In genomic region chr14:103072595-103073366, GRCh38 we compare ENCODE assay signal across 18 cellular contexts. TPM values are rescaled to one million over a fixed set of nuclear protein-coding genes. Genes with fewer than 3 reads are reported as not detected.
DNase-seq lines count a peak whose midpoint lies in the region; ATAC-seq and TF ChIP-seq lines count a peak whose summit lies in the region.
"Had no signal": no experiment of that assay in that cellular context is flagged by ENCODE, and none has a peak within 500 bp of the region (broad histone marks: within the 10 kb centered on the region; RNA-seq: fewer than 3 reads in every experiment).

No MANE protein-coding gene starts in this region.

- ATAC-seq in right cardiac atrium (no peak), HG03571 (IDR thresholded peaks at IDR 0.05; ENCODE audit: unreplicated experiment) (no peak), HG02642 (IDR thresholded peaks at IDR 0.05; ENCODE audit: poor library complexity, unreplicated experiment) (no peak)

- H3K27me3 ChIP-seq in right cardiac atrium (ENCODE audit: control insufficient read depth, insufficient read depth) (no peaks in the 10 kb centered on the region), WERI-Rb-1 (ENCODE audit: insufficient read depth, low read depth, severe bottlenecking) (no peaks in the 10 kb centered on the region)

- WGBS in right cardiac atrium, result 76% methylated on average over 21 of the region's 21 CpGs

- no peaks in the 10 kb centered on the region for H3K36me3 ChIP-seq in WERI-Rb-1
- H3K36me3 ChIP-seq: tibial artery had no signal

- H3K9me3 ChIP-seq in right cardiac atrium (ENCODE audit: control insufficient read depth, low read length) (no peaks in the 10 kb centered on the region), WERI-Rb-1 (ENCODE audit: severe bottlenecking) (no peaks in the 10 kb centered on the region)
- H3K9me3 ChIP-seq: tibial artery had no signal

- intact Hi-C loops in right cardiac atrium (cut with DNase I), result no loop called here
- intact Hi-C loops in cardiac septum (cut with DNase I), result no loop called here

- peaks cover 4% of the 10 kb centered on the region for H3K4me1 ChIP-seq in right cardiac atrium (ENCODE audit: control insufficient read depth, insufficient read depth, low read length)

- peak in 2 of 3 donors; percentile 42 to 55 for DNase-seq in right cardiac atrium
- DNase-seq in cardiac septum (ENCODE audit: low spot score), result no peak
- no peak for DNase-seq in WERI-Rb-1
- peak; percentile 99 for DNase-seq in kidney tubule cell (ENCODE audit: low spot score)
- DNase-seq in HuH-7 (ENCODE audit: low spot score), result no peak
- no peak for DNase-seq in anterior cingulate cortex (lab: John Stamatoyannopoulos, UW)
- DNase-seq: activated naive CD8-positive, alpha-beta T cell treated with anti-CD3 and anti-CD28 coated beads, Interleukin-2, amount 10 ng/mL, durations not matched to agents 7 days and 5 days; DMS153; mesendoderm; NCI-H187 treated with DMSO at 0.1 percent for 48 hours; NCI-H69; occipital lobe; stimulated activated CD4-positive, alpha-beta T cell treated with anti-CD3 and anti-CD28 coated beads, Interleukin-15, amount 100 ng/mL, for 24 hours; tibial artery had no signal

- peak; percentile 45 for TF ChIP-seq CTCF in WERI-Rb-1 (IDR thresholded peaks at IDR 0.05; ENCODE audit: low read depth, low read length)

- H3K27ac ChIP-seq in right cardiac atrium (ENCODE audit: low read length), result no peak overlapping the region
- H3K27ac ChIP-seq in WERI-Rb-1, result no peak overlapping the region
- H3K27ac ChIP-seq: tibial artery had no signal

- no peak overlapping the region for H3K4me3 ChIP-seq in right cardiac atrium (ENCODE audit: low read length)
- H3K4me3 ChIP-seq in WERI-Rb-1 (ENCODE audit: low read depth, low read length), result no peak overlapping the region
- H3K4me3 ChIP-seq: tibial artery had no signal

RNA-seq across cellular contexts. Expression of gene LBHD2, which starts 11.2 kb away (rescaled TPM):
- total RNA-seq in right cardiac atrium, result not detected
- not detected for polyA plus RNA-seq in right cardiac atrium
- total RNA-seq in cardiac septum, result not detected
- total RNA-seq: activated naive CD8-positive, alpha-beta T cell treated with anti-CD3 and anti-CD28 coated beads, Interleukin-2, amount 10 ng/mL, durations not matched to agents 7 days and 5 days; fibroblast of lung; occipital lobe; SK-MEL-5 had no signal
- polyA plus RNA-seq: fibroblast of lung had no signal

RNA-seq across cellular contexts. Expression of gene CDC42BPB, which starts 15.4 kb away (rescaled TPM):
- total RNA-seq in right cardiac atrium (10 to 100 TPM; 67.0 to 82.5 (median 69.8) TPM), cardiac septum (81.8 TPM)
- polyA plus RNA-seq in right cardiac atrium, result 42.5 TPM

RNA-seq across cellular contexts. Expression of gene EXOC3L4, which starts 21.7 kb away (rescaled TPM):
- total RNA-seq in right cardiac atrium, result 1 to 10 TPM in 3 of 4 donors, under 1 TPM in 1; 0.63 to 2.5 (median 1.1) TPM
- 1.4 TPM for polyA plus RNA-seq in right cardiac atrium
- total RNA-seq in cardiac septum, result 0.46 TPM
- total RNA-seq: activated naive CD8-positive, alpha-beta T cell treated with anti-CD3 and anti-CD28 coated beads, Interleukin-2, amount 10 ng/mL, durations not matched to agents 7 days and 5 days; SK-MEL-5 had no signal

RNA-seq across cellular contexts. Expression of gene TNFAIP2, which starts 50.5 kb away (rescaled TPM):
- 10 to 100 TPM; 41.5 to 51.3 (median 49.4) TPM for total RNA-seq in right cardiac atrium
- 46.7 TPM for polyA plus RNA-seq in right cardiac atrium
- total RNA-seq in cardiac septum, result 31.3 TPM
- total RNA-seq: SK-MEL-5 had no signal

Comparison
In these comparisons a context has a peak if more than half of its experiments do, and no peak if none do; other contexts are left out.
1. DNase-seq: peak in right cardiac atrium (2 of 3) and kidney tubule cell (single experiment); none in cardiac septum (single experiment), WERI-Rb-1 (single experiment), HuH-7 (single experiment) and anterior cingulate cortex (0 of 58).